In the genomic region with DNA sequence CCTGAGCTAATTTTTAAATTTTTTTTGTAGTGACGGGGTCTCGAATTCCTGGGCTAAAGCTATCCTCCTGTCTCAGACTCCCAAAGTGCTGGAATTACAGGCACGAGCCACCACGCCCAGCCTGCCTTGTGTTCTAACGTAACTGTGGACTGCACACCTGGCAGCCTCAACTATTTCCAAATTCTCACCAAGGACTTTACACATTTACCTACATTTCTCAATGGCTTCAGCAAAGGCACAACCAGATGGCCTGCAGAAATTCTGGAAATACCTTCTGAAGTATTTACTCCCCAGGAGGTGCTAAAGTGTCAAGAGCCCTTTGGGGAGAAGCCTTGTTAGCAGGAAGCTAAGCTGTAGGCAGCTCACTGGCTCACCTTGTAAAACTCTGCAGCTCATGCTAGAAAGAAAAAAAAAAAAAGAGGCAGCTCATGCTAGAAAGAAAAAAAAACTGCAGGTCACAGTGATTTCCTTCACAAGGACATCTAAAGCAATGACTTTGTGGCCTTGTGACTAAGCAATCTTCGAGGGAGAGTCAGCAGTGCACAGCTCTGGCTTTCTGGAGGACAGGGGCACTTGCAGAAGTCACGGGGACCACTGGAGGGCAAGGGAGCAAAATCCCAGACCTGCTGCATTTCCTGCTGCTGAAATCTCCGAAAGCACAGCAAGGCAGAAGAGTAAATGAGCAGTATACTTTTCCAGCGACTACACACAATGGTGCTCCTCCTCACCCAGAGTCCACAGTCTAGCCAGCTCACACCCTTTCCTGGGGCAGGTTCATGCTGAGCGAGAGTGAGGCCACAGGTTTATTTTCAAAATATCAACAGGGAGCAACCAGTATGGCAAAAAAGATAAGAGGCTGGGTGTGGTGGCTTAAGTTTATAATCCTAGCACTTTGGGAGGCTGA, we compare ENCODE assay signal across 1 cellular context.
TF ChIP-seq lines count a peak whose summit lies in the region.

No MANE protein-coding gene starts in this region.

TF ChIP-seq in GM23338, 12 proteins besides CTCF, POLR2A, EP300 and RAD21 (continued from another document):
- TF ChIP-seq, protein P1, sequence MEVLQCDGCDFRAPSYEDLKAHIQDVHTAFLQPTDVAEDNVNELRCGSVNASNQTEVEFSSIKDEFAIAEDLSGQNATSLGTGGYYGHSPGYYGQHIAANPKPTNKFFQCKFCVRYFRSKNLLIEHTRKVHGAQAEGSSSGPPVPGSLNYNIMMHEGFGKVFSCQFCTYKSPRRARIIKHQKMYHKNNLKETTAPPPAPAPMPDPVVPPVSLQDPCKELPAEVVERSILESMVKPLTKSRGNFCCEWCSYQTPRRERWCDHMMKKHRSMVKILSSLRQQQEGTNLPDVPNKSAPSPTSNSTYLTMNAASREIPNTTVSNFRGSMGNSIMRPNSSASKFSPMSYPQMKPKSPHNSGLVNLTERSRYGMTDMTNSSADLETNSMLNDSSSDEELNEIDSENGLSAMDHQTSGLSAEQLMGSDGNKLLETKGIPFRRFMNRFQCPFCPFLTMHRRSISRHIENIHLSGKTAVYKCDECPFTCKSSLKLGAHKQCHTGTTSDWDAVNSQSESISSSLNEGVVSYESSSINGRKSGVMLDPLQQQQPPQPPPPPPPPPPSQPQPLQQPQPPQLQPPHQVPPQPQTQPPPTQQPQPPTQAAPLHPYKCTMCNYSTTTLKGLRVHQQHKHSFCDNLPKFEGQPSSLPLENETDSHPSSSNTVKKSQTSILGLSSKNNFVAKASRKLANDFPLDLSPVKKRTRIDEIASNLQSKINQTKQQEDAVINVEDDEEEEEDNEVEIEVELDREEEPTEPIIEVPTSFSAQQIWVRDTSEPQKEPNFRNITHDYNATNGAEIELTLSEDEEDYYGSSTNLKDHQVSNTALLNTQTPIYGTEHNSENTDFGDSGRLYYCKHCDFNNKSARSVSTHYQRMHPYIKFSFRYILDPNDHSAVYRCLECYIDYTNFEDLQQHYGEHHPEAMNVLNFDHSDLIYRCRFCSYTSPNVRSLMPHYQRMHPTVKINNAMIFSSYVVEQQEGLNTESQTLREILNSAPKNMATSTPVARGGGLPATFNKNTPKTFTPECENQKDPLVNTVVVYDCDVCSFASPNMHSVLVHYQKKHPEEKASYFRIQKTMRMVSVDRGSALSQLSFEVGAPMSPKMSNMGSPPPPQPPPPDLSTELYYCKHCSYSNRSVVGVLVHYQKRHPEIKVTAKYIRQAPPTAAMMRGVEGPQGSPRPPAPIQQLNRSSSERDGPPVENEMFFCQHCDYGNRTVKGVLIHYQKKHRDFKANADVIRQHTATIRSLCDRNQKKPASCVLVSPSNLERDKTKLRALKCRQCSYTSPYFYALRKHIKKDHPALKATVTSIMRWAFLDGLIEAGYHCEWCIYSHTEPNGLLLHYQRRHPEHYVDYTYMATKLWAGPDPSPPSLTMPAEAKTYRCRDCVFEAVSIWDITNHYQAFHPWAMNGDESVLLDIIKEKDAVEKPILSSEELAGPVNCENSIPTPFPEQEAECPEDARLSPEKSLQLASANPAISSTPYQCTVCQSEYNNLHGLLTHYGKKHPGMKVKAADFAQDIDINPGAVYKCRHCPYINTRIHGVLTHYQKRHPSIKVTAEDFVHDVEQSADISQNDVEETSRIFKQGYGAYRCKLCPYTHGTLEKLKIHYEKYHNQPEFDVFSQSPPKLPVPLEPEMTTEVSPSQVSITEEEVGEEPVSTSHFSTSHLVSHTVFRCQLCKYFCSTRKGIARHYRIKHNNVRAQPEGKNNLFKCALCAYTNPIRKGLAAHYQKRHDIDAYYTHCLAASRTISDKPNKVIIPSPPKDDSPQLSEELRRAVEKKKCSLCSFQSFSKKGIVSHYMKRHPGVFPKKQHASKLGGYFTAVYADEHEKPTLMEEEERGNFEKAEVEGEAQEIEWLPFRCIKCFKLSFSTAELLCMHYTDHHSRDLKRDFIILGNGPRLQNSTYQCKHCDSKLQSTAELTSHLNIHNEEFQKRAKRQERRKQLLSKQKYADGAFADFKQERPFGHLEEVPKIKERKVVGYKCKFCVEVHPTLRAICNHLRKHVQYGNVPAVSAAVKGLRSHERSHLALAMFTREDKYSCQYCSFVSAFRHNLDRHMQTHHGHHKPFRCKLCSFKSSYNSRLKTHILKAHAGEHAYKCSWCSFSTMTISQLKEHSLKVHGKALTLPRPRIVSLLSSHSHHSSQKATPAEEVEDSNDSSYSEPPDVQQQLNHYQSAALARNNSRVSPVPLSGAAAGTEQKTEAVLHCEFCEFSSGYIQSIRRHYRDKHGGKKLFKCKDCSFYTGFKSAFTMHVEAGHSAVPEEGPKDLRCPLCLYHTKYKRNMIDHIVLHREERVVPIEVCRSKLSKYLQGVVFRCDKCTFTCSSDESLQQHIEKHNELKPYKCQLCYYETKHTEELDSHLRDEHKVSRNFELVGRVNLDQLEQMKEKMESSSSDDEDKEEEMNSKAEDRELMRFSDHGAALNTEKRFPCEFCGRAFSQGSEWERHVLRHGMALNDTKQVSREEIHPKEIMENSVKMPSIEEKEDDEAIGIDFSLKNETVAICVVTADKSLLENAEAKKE (CRISPR knock-in tag; IDR thresholded peaks at IDR 0.05): no peak
- no peak for TF ChIP-seq EZH2phosphoT487 (IDR thresholded peaks at IDR 0.05; ENCODE audit: unreplicated experiment)
